In the genomic region with DNA sequence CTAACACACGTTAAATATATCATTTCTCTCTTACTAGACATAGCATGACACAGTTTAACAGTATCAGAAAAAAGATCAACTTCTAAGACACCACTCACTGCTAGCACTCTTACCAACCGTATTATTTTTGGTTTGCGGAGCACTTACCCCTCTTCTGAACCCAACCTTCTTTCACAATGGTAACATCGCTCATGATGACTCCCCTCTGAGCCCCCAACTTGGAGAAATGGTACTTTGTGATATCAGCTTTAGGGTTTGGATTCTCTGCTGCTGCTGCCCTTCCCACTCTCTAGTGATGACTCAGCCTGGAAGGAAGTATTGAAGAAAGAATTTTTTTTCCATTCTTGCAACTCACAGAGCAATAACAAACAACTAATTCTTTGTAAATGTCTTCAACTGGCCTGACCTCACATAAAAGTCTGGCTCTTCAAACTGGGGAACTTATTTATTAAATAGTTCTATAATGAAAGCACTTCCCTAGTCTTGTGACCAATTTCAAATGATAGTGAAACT, we compare ENCODE assay signal across 9 cellular contexts. TPM values are rescaled to one million over a fixed set of nuclear protein-coding genes. Genes with fewer than 3 reads are reported as not detected.
DNase-seq lines count a peak whose midpoint lies in the region; ATAC-seq and TF ChIP-seq lines count a peak whose summit lies in the region.
"Had no signal": no experiment of that assay in that cellular context is flagged by ENCODE, and none has a peak within 500 bp of the region (broad histone marks: within the 10 kb centered on the region; RNA-seq: fewer than 3 reads in every experiment).

No MANE protein-coding gene starts in this region.

- no peaks in the 10 kb centered on the region for H4K20me1 ChIP-seq in Karpas-422 (ENCODE audit: insufficient read depth, low read depth, low read length)

- no peaks in the 10 kb centered on the region for H3K79me2 ChIP-seq in Karpas-422 (ENCODE audit: low read length)

- no peaks in the 10 kb centered on the region for H3K9me2 ChIP-seq in Karpas-422 (replicated peaks; ENCODE audit: insufficient read depth, low read length)

- H3K4me1 Mint-ChIP-seq in immature natural killer cell = peaks cover 42 to 80% of the 10 kb centered on the region in 2 donors

- TF ChIP-seq POLR2A in vagina (IDR thresholded peaks at IDR 0.05) = no peak

- no peak overlapping the region for H2AFZ ChIP-seq in Karpas-422 (ENCODE audit: low read length)

- TF ChIP-seq CTCF in vagina (IDR thresholded peaks at IDR 0.05) = no peak

- no peaks in the 10 kb centered on the region for H3K36me3 Mint-ChIP-seq in immature natural killer cell

- intact Hi-C loops in Right ventricle myocardium inferior (cut with DNase I) = no loop called here
- intact Hi-C loops in cardiac septum (cut with DNase I) = no loop called here
- intact Hi-C loops in vagina (cut with DNase I) = no loop called here

- peaks cover 32% of the 10 kb centered on the region for H3K4me1 ChIP-seq in vagina
- H3K4me1 ChIP-seq in Karpas-422 (ENCODE audit: low read length) = no peaks in the 10 kb centered on the region

- DNase-seq in Right ventricle myocardium inferior (ENCODE audit: missing footprints) (no peak), cardiac septum (ENCODE audit: low spot score) (no peak), amniotic epithelial cell (ENCODE audit: low read depth) (peak; percentile 74), immature natural killer cell (no peak), vagina (ENCODE audit: extremely low spot score in 2 of 2) (no peak), Karpas-422 (no peak)
- no peak for DNase-seq in NK-92 treated with Interleukin-12 subunit alpha and Interleukin-12 subunit beta, amount 100 ng/mL, for 24 hours (lab: John Stamatoyannopoulos, UW)

- H3K9ac ChIP-seq in Karpas-422 (ENCODE audit: low read length) = no peak overlapping the region
- H3K9ac ChIP-seq: KMS-11 had no signal

- H3K4me3 Mint-ChIP-seq in immature natural killer cell = peak overlapping the region; percentile 61 to 77 (median 67)

- no peaks in the 10 kb centered on the region for H3K27me3 Mint-ChIP-seq in immature natural killer cell (ENCODE audit: low read depth in 3 of 3)

- H3K36me3 ChIP-seq in vagina = no peaks in the 10 kb centered on the region
- H3K36me3 ChIP-seq in Karpas-422 (ENCODE audit: insufficient read depth, low read length) = no peaks in the 10 kb centered on the region

- H3K9me3 ChIP-seq in vagina (no peaks in the 10 kb centered on the region), Karpas-422 (ENCODE audit: low read length) (no peaks in the 10 kb centered on the region)

- H3K27ac ChIP-seq in vagina (peak overlapping the region; percentile 68), Karpas-422 (ENCODE audit: low read length) (no peak overlapping the region)
- H3K27ac ChIP-seq: KMS-11 had no signal

- ATAC-seq in Right ventricle myocardium inferior (peak; percentile 71), HG02763 (IDR thresholded peaks at IDR 0.05; ENCODE audit: unreplicated experiment) (no peak)

- H3K4me3 ChIP-seq in vagina = peak overlapping the region in 1 of 2 donors; percentile 5
- H3K4me3 ChIP-seq in Karpas-422 (ENCODE audit: low read length) = no peak overlapping the region

- H3K4me2 ChIP-seq in Karpas-422 (ENCODE audit: low read depth, low read length, poor library complexity, severe bottlenecking) = no peak overlapping the region
- H3K4me2 ChIP-seq: KMS-11 had no signal

- no peaks in the 10 kb centered on the region for H3K9me3 Mint-ChIP-seq in immature natural killer cell

- H3K27ac Mint-ChIP-seq in immature natural killer cell = peak overlapping the region; percentile 75 to 90 (median 84)

- H3K27me3 ChIP-seq in vagina (no peaks in the 10 kb centered on the region), Karpas-422 (ENCODE audit: low read length) (no peaks in the 10 kb centered on the region)

RNA-seq across cellular contexts. Expression of a gene that starts 7.0 kb away (rescaled TPM):
- total RNA-seq in Right ventricle myocardium inferior (19.1 TPM), cardiac septum (24.4 TPM), vagina (61.9 TPM)
- 1 to 10 TPM; 2.5 to 7.3 (median 5.2) TPM for polyA plus RNA-seq in immature natural killer cell
- 0.11 TPM in 1 of 2 replicates, not detected in the other for total RNA-seq in Karpas-422 (2014; rRNA removed; shearing (Covaris generic); ENCODE audit: low replicate concordance)

Comparison
In these comparisons a context has a peak if more than half of its experiments do, and no peak if none do; other contexts are left out.
1. RNA of a gene that starts 7.0 kb away (total RNA-seq): 61.9 TPM in vagina (single experiment), 24.4 TPM in cardiac septum (single experiment) and 19.1 TPM in Right ventricle myocardium inferior (single experiment); 0.11 TPM in Karpas-422; every median in the first group is over 10 times any median in the second.